In genomic region chr3:188993140-188993539, GRCh38 we compare ENCODE assay signal across 22 cellular contexts.
A peak's percentile ranks its signal among the peaks of the same experiment; 100 is the strongest.
DNase-seq lines count a peak whose midpoint lies in the region; ATAC-seq, FAIRE-seq and TF ChIP-seq lines count a peak whose summit lies in the region.
"Had no signal": no experiment of that assay in that cellular context is flagged by ENCODE, and none has a peak within 500 bp of the region (broad histone marks: within the 10 kb centered on the region; RNA-seq: fewer than 3 reads in every experiment).

No MANE protein-coding gene starts in this region.

- no peak overlapping the region for H3K56ac ChIP-seq in H1 (replicated peaks; ENCODE audit: insufficient read length, low read depth, low read length)

- no peak for FAIRE-seq in H1 (lab: Jason Lieb, UNC)
- FAIRE-seq: A549 had no signal

- H4K8ac ChIP-seq in H1 (ENCODE audit: extremely low read depth, insufficient read depth, low read length) = no peak overlapping the region

- H3K18ac ChIP-seq in H1 (ENCODE audit: extremely low read depth, low read length) = no peak overlapping the region

- H3K14ac ChIP-seq in H1 (ENCODE audit: insufficient read length) = no peak overlapping the region

- no peaks in the 10 kb centered on the region for H3K4me1 ChIP-seq in H1 (replicated peaks in 1 of 4; ENCODE audit: control insufficient read depth in 3 of 4, insufficient read depth in 4 of 4, low read length in 3 of 4)
- H3K4me1 ChIP-seq: A549, BLaER1 had no signal

- no peaks in the 10 kb centered on the region for H3K9me3 ChIP-seq in H1 (ENCODE audit: insufficient read depth in 2 of 2, low read depth in 1 of 2, low read length in 1 of 2)
- H3K9me3 ChIP-seq: A549, BLaER1 had no signal

- ATAC-seq in HG02852 (IDR thresholded peaks at IDR 0.05; ENCODE audit: unreplicated experiment) = no peak
- ATAC-seq: A549; CD8-positive, alpha-beta T cell had no signal

- no peaks in the 10 kb centered on the region for H3K27me3 ChIP-seq in H1 (replicated peaks in 1 of 4; ENCODE audit: control insufficient read depth in 3 of 4, extremely low read depth in 1 of 4, insufficient read depth in 3 of 4, low read length in 3 of 4)
- H3K27me3 ChIP-seq: BLaER1 had no signal

- H3K4me3 Mint-ChIP-seq in activated CD4-positive, alpha-beta T cell treated with anti-CD3 and anti-CD28 coated beads, Interleukin-2, amount 10 ng/mL, durations not matched to agents 24 days and 14 days = no peak overlapping the region
- H3K4me3 Mint-ChIP-seq: CD8-positive, alpha-beta T cell; IgD-negative memory B cell had no signal

- no peaks in the 10 kb centered on the region for H4K20me1 ChIP-seq in H1 (replicated peaks in 1 of 2; ENCODE audit: control insufficient read depth in 1 of 2, insufficient read depth in 2 of 2, low read length in 2 of 2)
- H4K20me1 ChIP-seq: BLaER1 had no signal

- no peak overlapping the region for H2AK5ac ChIP-seq in H1 (ENCODE audit: low read depth, low read length)

- H3K79me1 ChIP-seq in H1 (ENCODE audit: low read depth, low read length) = no peaks in the 10 kb centered on the region

- H2BK15ac ChIP-seq in H1 (ENCODE audit: low read length) = no peak overlapping the region

- H3K4me1 Mint-ChIP-seq in activated CD4-positive, alpha-beta T cell treated with anti-CD3 and anti-CD28 coated beads, Interleukin-2, amount 10 ng/mL, durations not matched to agents 24 days and 14 days = no peaks in the 10 kb centered on the region
- H3K4me1 Mint-ChIP-seq: IgD-negative memory B cell had no signal

- no peak overlapping the region for H3K23ac ChIP-seq in H1 (ENCODE audit: insufficient read length)

- no peaks in the 10 kb centered on the region for H3K9me3 Mint-ChIP-seq in activated CD4-positive, alpha-beta T cell treated with anti-CD3 and anti-CD28 coated beads, Interleukin-2, amount 10 ng/mL, durations not matched to agents 24 days and 14 days
- H3K9me3 Mint-ChIP-seq: CD8-positive, alpha-beta T cell; IgD-negative memory B cell had no signal

- no peak for TF ChIP-seq POLR2A in H1 (IDR thresholded peaks at IDR 0.05; ENCODE audit: control extremely low read depth in 1 of 2, low read depth in 2 of 2, low read length in 2 of 2)

- H3K27ac ChIP-seq in H1 (ENCODE audit: low read depth, low read length) = no peak overlapping the region
- H3K27ac ChIP-seq: A549, BLaER1, PC-9, RWPE1 had no signal

- no peak overlapping the region for H4K5ac ChIP-seq in H1 (ENCODE audit: insufficient read length, low read depth, low read length)

- H2BK120ac ChIP-seq in H1 (replicated peaks; ENCODE audit: low read depth, low read length) = no peak overlapping the region

- H2BK12ac ChIP-seq in H1 (ENCODE audit: low read depth, low read length) = no peak overlapping the region

- no peaks in the 10 kb centered on the region for H3K36me3 ChIP-seq in H1 (ENCODE audit: control insufficient read depth in 2 of 4, insufficient read depth in 4 of 4, low read length in 3 of 4)
- H3K36me3 ChIP-seq: BLaER1 had no signal

- CTCF ChIA-PET in H1 (lab: Charles Lee; ENCODE audit: partially characterized antibody) = interaction anchor here (1.3 kb wide), 1 partner anchor 38 kb away, joined by 4 read pairs; no protein-coding TSS in a partner anchor

- peak; percentile 27 for DNase-seq in activated CD4-positive, alpha-beta T cell treated with anti-CD3 and anti-CD28 coated beads, Interleukin-2, amount 10 ng/mL, durations not matched to agents 24 days and 14 days
- DNase-seq in activated CD4-positive, alpha-beta T cell treated with anti-CD3 and anti-CD28 coated beads, Interleukin-2, amount 50 U/mL, for 48 hours = no peak
- DNase-seq in NCI-H2081 treated with DMSO at 0.1 percent for 48 hours (lab: John Stamatoyannopoulos, UW) (peak; percentile 76), H1 (ENCODE audit: low read depth in 1 of 2, low spot score in 2 of 2) (no peak), posterior vena cava (ENCODE audit: low spot score) (no peak)
- DNase-seq in activated effector memory CD4-positive, alpha-beta T cell treated with Interleukin-2 at 50 U/mL for 16 hours = no peak
- DNase-seq: Calu3; CD8-positive, alpha-beta T cell; GF-D8; HCEC 1CT; Karpas-422; MM.1S; NCI-H1105 treated with DMSO at 0.1 percent for 48 hours; NCI-H1930; NCI-H510A; PC-9; SIG-M5 had no signal

- H3K36me3 Mint-ChIP-seq in activated CD4-positive, alpha-beta T cell treated with anti-CD3 and anti-CD28 coated beads, Interleukin-2, amount 10 ng/mL, durations not matched to agents 24 days and 14 days (ENCODE audit: low read depth) = no peaks in the 10 kb centered on the region
- H3K36me3 Mint-ChIP-seq: CD8-positive, alpha-beta T cell had no signal

- H2BK5ac ChIP-seq in H1 (ENCODE audit: low read depth, low read length) = no peak overlapping the region

- no peak overlapping the region for H4K91ac ChIP-seq in H1 (replicated peaks; ENCODE audit: insufficient read length, low read length)

- H3K27me3 Mint-ChIP-seq in activated CD4-positive, alpha-beta T cell treated with anti-CD3 and anti-CD28 coated beads, Interleukin-2, amount 10 ng/mL, durations not matched to agents 24 days and 14 days = peaks cover 24% of the 10 kb centered on the region

- no peak for TF ChIP-seq EP300 in H1 (IDR thresholded peaks at IDR 0.05; ENCODE audit: borderline replicate concordance in 1 of 2, low read depth in 2 of 2, low read length in 2 of 2)

- TF ChIP-seq CTCF in H1 (IDR thresholded peaks at IDR 0.05; ENCODE audit: control extremely low read depth in 1 of 3, insufficient read depth in 1 of 3, low read depth in 1 of 3, low read length in 3 of 3) = no peak

- no peak overlapping the region for H2BK20ac ChIP-seq in H1 (ENCODE audit: low read length)

- no peak overlapping the region for H3K4ac ChIP-seq in H1 (replicated peaks; ENCODE audit: insufficient read length, low read depth, low read length)

- H2AFZ ChIP-seq in H1 (ENCODE audit: low read length) = 0 out of 2 replicates have a peak overlapping the region, but pooled peaks have one; percentile 76
- H2AFZ ChIP-seq: PC-9 had no signal

- H3K23me2 ChIP-seq in H1 (ENCODE audit: low read depth, low read length) = no peaks in the 10 kb centered on the region; the same call in 1 of the 2 replicates

- POLR2A ChIA-PET in H1 (lab: Charles Lee; ENCODE audit: partially characterized antibody) = no interaction called here

- no peak overlapping the region for H3K4me2 ChIP-seq in H1 (ENCODE audit: insufficient read depth in 1 of 2, low read depth in 2 of 2, low read length in 2 of 2)
- H3K4me2 ChIP-seq: A549, BLaER1, PC-9 had no signal

- H3K27ac Mint-ChIP-seq in activated CD4-positive, alpha-beta T cell treated with anti-CD3 and anti-CD28 coated beads, Interleukin-2, amount 10 ng/mL, durations not matched to agents 24 days and 14 days = no peak overlapping the region
- H3K27ac Mint-ChIP-seq: CD8-positive, alpha-beta T cell; IgD-negative memory B cell had no signal

- no peak overlapping the region for H3K4me3 ChIP-seq in H1 (ENCODE audit: extremely low read depth in 1 of 4, insufficient read depth in 2 of 4, low read depth in 3 of 4, low read length in 4 of 4)
- H3K4me3 ChIP-seq: A549, BLaER1, PC-9 had no signal

- H3K79me2 ChIP-seq in H1 (ENCODE audit: control insufficient read depth in 1 of 2, insufficient read depth in 2 of 2, low read length in 2 of 2) = no peaks in the 10 kb centered on the region

- TF ChIP-seq RAD21 in H1 (IDR thresholded peaks at IDR 0.05 in 1 of 2, conservative IDR thresholded peaks at IDR 0.05 in 1 of 2; ENCODE audit: low read depth in 2 of 2, low read length in 2 of 2) = no peak

- WGBS in H1 (ENCODE audit: extremely low coverage in 1 of 2, insufficient coverage in 1 of 2, insufficient read length in 1 of 2, insufficient replicate concordance in 2 of 2, low coverage in 1 of 2, low lambda C conversion rate in 2 of 2, missing lambda C conversion rate in 1 of 2), 2 experiments = 86% methylated on average over 4 of the region's 4 CpGs; no CpG with 5 or more reads in 1 of the 2 experiments

- no peak overlapping the region for H3K9ac ChIP-seq in H1 (replicated peaks in 1 of 4; ENCODE audit: extremely low read depth in 1 of 4, low read depth in 3 of 4, low read length in 3 of 4)
- H3K9ac ChIP-seq: BLaER1 had no signal

- intact Hi-C loops in activated CD4-positive, alpha-beta T cell treated with anti-CD3 and anti-CD28 coated beads, Interleukin-2, amount 10 ng/mL, durations not matched to agents 24 days and 14 days (cut with micrococcal nuclease) = no loop called here
- intact Hi-C loops in posterior vena cava (cut with DNase I) = no loop called here

TF ChIP-seq in H1, 55 proteins besides CTCF, POLR2A, EP300 and RAD21:
- TF ChIP-seq TAF1 (IDR thresholded peaks at IDR 0.05; ENCODE audit: low read depth, low read length) = no peak
- TF ChIP-seq RXRA (IDR thresholded peaks at IDR 0.05; ENCODE audit: insufficient read depth, low read depth, low read length) = no peak
- TF ChIP-seq NRF1 (IDR thresholded peaks at IDR 0.05; ENCODE audit: low read depth, low read length) = no peak
- no peak for TF ChIP-seq CHD2 (IDR thresholded peaks at IDR 0.05; ENCODE audit: low read length)
- no peak for TF ChIP-seq YY1 (IDR thresholded peaks at IDR 0.05; ENCODE audit: low read depth, low read length)
- TF ChIP-seq POU5F1 (IDR thresholded peaks at IDR 0.05; ENCODE audit: low read depth, low read length) = no peak
- TF ChIP-seq HDAC2 (IDR thresholded peaks at IDR 0.05; ENCODE audit: borderline replicate concordance in 1 of 2, low read depth in 2 of 2, low read length in 2 of 2) = no peak
- TF ChIP-seq BCL11A (IDR thresholded peaks at IDR 0.05; ENCODE audit: low read depth in 2 of 2, low read length in 2 of 2) = no peak
- TF ChIP-seq ZNF274 (IDR thresholded peaks at IDR 0.05; ENCODE audit: borderline replicate concordance, extremely low read depth, low read length) = no peak
- TF ChIP-seq ATF2 (IDR thresholded peaks at IDR 0.05; ENCODE audit: low read length) = no peak
- no peak for TF ChIP-seq POLR2AphosphoS5 (IDR thresholded peaks at IDR 0.05; ENCODE audit: low read depth, low read length)
- no peak for TF ChIP-seq EZH2 (IDR thresholded peaks at IDR 0.05; ENCODE audit: low read depth, low read length, severe bottlenecking)
- no peak for TF ChIP-seq TBP (IDR thresholded peaks at IDR 0.05; ENCODE audit: low read depth, low read length)
TF ChIP-seq in H1: peak in this region for 0.

Comparison
In these comparisons a context has a peak if more than half of its experiments do, and no peak if none do; other contexts are left out.
1. DNase-seq: peak in activated CD4-positive, alpha-beta T cell treated with anti-CD3 and anti-CD28 coated beads, Interleukin-2, amount 10 ng/mL, durations not matched to agents 24 days and 14 days (single experiment) and NCI-H2081 treated with DMSO at 0.1 percent for 48 hours (single experiment); none in activated CD4-positive, alpha-beta T cell treated with anti-CD3 and anti-CD28 coated beads, Interleukin-2, amount 50 U/mL, for 48 hours (0 of 2), H1 (0 of 2), posterior vena cava (single experiment) and activated effector memory CD4-positive, alpha-beta T cell treated with Interleukin-2 at 50 U/mL for 16 hours (single experiment).